Comparison of ENCODE assay signal across 25 cellular contexts in genomic region chr12:47166365-47166764, GRCh38.
"Had no signal": no experiment of that assay in that cellular context is flagged by ENCODE, and none has a peak within 500 bp of the region (broad histone marks: within the 10 kb centered on the region; RNA-seq: fewer than 3 reads in every experiment).

No MANE protein-coding gene starts in this region.

- FAIRE-seq: TTC549 had no signal

- H3K27ac Mint-ChIP-seq: activated CD4-positive, alpha-beta T cell treated with anti-CD3 and anti-CD28 coated beads, Interleukin-2, amount 10 ng/mL, durations not matched to agents 24 days and 14 days; activated CD8-positive, alpha-beta T cell treated with anti-CD3 and anti-CD28 coated beads for 36 hours; activated T-helper 17 cell treated with anti-CD3 and anti-CD28 coated beads, Interleukin-2, amount 50 U/mL, for 72 hours; T-helper 2 cell treated with Interferon-gamma antibody and Interleukin-4, amounts not matched to agents 5 μg/mL and 100 μg/mL, for 36 hours had no signal

- H3K4me3 Mint-ChIP-seq: activated CD4-positive, alpha-beta T cell treated with anti-CD3 and anti-CD28 coated beads, Interleukin-2, amount 10 ng/mL, durations not matched to agents 24 days and 14 days; activated CD8-positive, alpha-beta T cell treated with anti-CD3 and anti-CD28 coated beads for 36 hours; activated T-cell treated with anti-CD3 and anti-CD28 coated beads, Interleukin-2, amount 50 U/mL, for 72 hours; activated T-helper 17 cell treated with anti-CD3 and anti-CD28 coated beads, Interleukin-2, amount 50 U/mL, for 72 hours; central memory CD8-positive, alpha-beta T cell; T-helper 2 cell treated with Interferon-gamma antibody and Interleukin-4, amounts not matched to agents 5 μg/mL and 100 μg/mL, for 36 hours had no signal

- H3K27me3 Mint-ChIP-seq: activated CD4-positive, alpha-beta T cell treated with anti-CD3 and anti-CD28 coated beads, Interleukin-2, amount 10 ng/mL, durations not matched to agents 24 days and 14 days; activated CD8-positive, alpha-beta T cell treated with anti-CD3 and anti-CD28 coated beads for 36 hours; activated T-helper 17 cell treated with anti-CD3 and anti-CD28 coated beads, Interleukin-2, amount 50 U/mL, for 72 hours; central memory CD8-positive, alpha-beta T cell had no signal

- H3K36me3 ChIP-seq: adrenal gland, brain microvascular endothelial cell, SJCRH30 had no signal

- DNase-seq: activated CD4-positive, alpha-beta T cell treated with anti-CD3 and anti-CD28 coated beads, Interleukin-2, amount 10 ng/mL, durations not matched to agents 24 days and 14 days; activated CD4-positive, alpha-beta T cell treated with anti-CD3 and anti-CD28 coated beads, Interleukin-2, amount 50 U/mL, for 4 hours; activated CD8-positive, alpha-beta T cell treated with anti-CD3 and anti-CD28 coated beads for 36 hours; activated effector memory CD4-positive, alpha-beta T cell treated with anti-CD3 and anti-CD28 coated beads, Interleukin-2, amount 50 U/mL, for 16 hours; activated naive CD4-positive, alpha-beta T cell; activated T-cell treated with anti-CD3 and anti-CD28 coated beads, Interleukin-2, amount 50 U/mL, for 1 hour; activated T-cell treated with anti-CD3 and anti-CD28 coated beads, Interleukin-2, amount 50 U/mL, for 72 hours; anterior cingulate cortex; brain microvascular endothelial cell; Karpas-422; KBM-7; NCI-H1105; NCI-H1417 treated with DMSO at 0.1 percent for 48 hours; NCI-H187 treated with DMSO at 0.1 percent for 48 hours; NCI-H2081; NCI-H446 treated with DMSO at 0.1 percent for 48 hours; NCI-H524 treated with DMSO at 0.1 percent for 48 hours; SHP77; SJCRH30 had no signal

- H3K9me3 ChIP-seq: adrenal gland had no signal

- H3K27me3 ChIP-seq: adrenal gland, brain microvascular endothelial cell had no signal

- H3K4me3 ChIP-seq: adrenal gland, SJCRH30, SK-N-MC had no signal

- H3K4me1 Mint-ChIP-seq: activated T-helper 17 cell treated with anti-CD3 and anti-CD28 coated beads, Interleukin-2, amount 50 U/mL, for 72 hours had no signal

- H3K27ac ChIP-seq: adrenal gland, brain microvascular endothelial cell, SJCRH30, SK-N-MC had no signal
